1 cellular context compared by ENCODE assay signal in the genomic region with DNA sequence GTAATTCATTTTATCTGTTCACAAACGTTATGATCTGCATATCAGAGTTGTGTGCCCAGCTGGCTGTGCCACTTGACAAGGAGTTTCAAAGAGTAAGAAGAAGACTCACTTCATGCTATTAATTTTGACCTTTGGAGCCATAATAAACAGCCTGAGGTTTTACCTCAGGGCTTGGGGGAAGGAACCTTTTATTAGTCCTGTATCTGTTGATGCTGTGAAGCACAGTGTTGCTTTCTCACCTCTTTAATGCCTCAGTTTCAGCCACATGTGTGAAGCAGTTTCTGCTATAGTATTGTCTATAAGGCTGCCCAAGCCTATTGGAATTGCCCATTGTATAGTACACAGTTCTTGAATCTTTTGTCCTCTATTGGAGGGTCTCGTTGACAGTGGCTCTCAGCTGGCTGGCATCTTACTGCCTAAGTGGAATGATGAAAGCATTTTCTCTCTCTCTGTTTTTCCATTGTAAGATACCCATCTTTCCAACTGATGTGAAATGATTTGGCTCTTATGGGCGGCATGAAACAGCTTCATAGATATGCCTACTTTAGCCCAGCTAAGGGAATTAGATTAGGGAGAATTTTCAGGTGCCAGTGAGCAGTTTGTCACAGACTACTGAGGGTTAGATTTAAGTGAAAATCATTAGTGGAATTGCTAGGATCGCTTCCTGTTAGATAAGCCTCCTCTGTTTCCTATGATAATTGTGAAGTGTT.
TF ChIP-seq lines count a peak whose summit lies in the region.

No MANE protein-coding gene starts in this region.

TF ChIP-seq in GM12878, 131 proteins besides CTCF, POLR2A, EP300 and RAD21 (continued from another document):
- TF ChIP-seq ZNF622 (IDR thresholded peaks at IDR 0.05) (no peak), TCF12 (IDR thresholded peaks at IDR 0.05; ENCODE audit: low read depth, low read length) (0 out of 2 replicates have a peak, but pooled peaks have one; percentile 8), NR2C1 (IDR thresholded peaks at IDR 0.05) (no peak), NR2F1 (conservative IDR thresholded peaks at IDR 0.05) (peak; percentile 97), CBFB (IDR thresholded peaks at IDR 0.05; ENCODE audit: low read depth) (no peak), IKZF2 (IDR thresholded peaks at IDR 0.05) (peak; percentile 88 to 90), MTA2 (IDR thresholded peaks at IDR 0.05; ENCODE audit: low read depth) (peak; percentile 96), ZBED1 (IDR thresholded peaks at IDR 0.05; ENCODE audit: borderline replicate concordance) (no peak), NBN (IDR thresholded peaks at IDR 0.05) (peak; percentile 94), ZNF384 (IDR thresholded peaks at IDR 0.05; ENCODE audit: borderline replicate concordance, low read depth, low read length) (no peak; the same call in 1 of the 2 replicates), IRF4 (IDR thresholded peaks at IDR 0.05; ENCODE audit: low read depth, low read length) (0 out of 2 replicates have a peak, but pooled peaks have one; percentile 32), ATF7 (IDR thresholded peaks at IDR 0.05; ENCODE audit: low read depth) (peak; percentile 81), SPI1 (IDR thresholded peaks at IDR 0.05; ENCODE audit: borderline replicate concordance, insufficient read depth, low read depth, low read length) (no peak), MEF2B (IDR thresholded peaks at IDR 0.05; ENCODE audit: partially characterized antibody, poor library complexity, severe bottlenecking) (peak; percentile 80), TARDBP (IDR thresholded peaks at IDR 0.05; ENCODE audit: borderline replicate concordance) (no peak), ZSCAN29 (IDR thresholded peaks at IDR 0.05) (peak; percentile 77; the same call in 1 of the 2 replicates), CREM (IDR thresholded peaks at IDR 0.05; ENCODE audit: low read depth) (no peak), ZNF217 (IDR thresholded peaks at IDR 0.05) (peak; percentile 26; the same call in 1 of the 2 replicates), HDAC6 (IDR thresholded peaks at IDR 0.05; ENCODE audit: unreplicated experiment) (no peak), IKZF1 (conservative IDR thresholded peaks at IDR 0.05) (peak; percentile 80), ETV6 (conservative IDR thresholded peaks at IDR 0.05 in 1 of 2, IDR thresholded peaks at IDR 0.05 in 1 of 2; ENCODE audit: borderline replicate concordance in 1 of 2, low read depth in 1 of 2) (no peak), BACH1 (IDR thresholded peaks at IDR 0.05; ENCODE audit: borderline replicate concordance) (peak; percentile 82; the same call in 1 of the 2 replicates), MYB (IDR thresholded peaks at IDR 0.05; ENCODE audit: borderline replicate concordance, low read depth, low read length) (no peak), EGR1 (IDR thresholded peaks at IDR 0.05; ENCODE audit: borderline replicate concordance in 1 of 2, low read depth in 2 of 2, low read length in 2 of 2) (no peak), ZNF24 (IDR thresholded peaks at IDR 0.05) (peak; percentile 79), ESRRA (IDR thresholded peaks at IDR 0.05; ENCODE audit: low read length) (no peak)
- TF ChIP-seq, protein P1, sequence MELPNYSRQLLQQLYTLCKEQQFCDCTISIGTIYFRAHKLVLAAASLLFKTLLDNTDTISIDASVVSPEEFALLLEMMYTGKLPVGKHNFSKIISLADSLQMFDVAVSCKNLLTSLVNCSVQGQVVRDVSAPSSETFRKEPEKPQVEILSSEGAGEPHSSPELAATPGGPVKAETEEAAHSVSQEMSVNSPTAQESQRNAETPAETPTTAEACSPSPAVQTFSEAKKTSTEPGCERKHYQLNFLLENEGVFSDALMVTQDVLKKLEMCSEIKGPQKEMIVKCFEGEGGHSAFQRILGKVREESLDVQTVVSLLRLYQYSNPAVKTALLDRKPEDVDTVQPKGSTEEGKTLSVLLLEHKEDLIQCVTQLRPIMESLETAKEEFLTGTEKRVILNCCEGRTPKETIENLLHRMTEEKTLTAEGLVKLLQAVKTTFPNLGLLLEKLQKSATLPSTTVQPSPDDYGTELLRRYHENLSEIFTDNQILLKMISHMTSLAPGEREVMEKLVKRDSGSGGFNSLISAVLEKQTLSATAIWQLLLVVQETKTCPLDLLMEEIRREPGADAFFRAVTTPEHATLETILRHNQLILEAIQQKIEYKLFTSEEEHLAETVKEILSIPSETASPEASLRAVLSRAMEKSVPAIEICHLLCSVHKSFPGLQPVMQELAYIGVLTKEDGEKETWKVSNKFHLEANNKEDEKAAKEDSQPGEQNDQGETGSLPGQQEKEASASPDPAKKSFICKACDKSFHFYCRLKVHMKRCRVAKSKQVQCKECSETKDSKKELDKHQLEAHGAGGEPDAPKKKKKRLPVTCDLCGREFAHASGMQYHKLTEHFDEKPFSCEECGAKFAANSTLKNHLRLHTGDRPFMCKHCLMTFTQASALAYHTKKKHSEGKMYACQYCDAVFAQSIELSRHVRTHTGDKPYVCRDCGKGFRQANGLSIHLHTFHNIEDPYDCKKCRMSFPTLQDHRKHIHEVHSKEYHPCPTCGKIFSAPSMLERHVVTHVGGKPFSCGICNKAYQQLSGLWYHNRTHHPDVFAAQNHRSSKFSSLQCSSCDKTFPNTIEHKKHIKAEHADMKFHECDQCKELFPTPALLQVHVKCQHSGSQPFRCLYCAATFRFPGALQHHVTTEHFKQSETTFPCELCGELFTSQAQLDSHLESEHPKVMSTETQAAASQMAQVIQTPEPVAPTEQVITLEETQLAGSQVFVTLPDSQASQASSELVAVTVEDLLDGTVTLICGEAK (IDR thresholded peaks at IDR 0.05; ENCODE audit: borderline replicate concordance): peak; percentile 27; the same call in 1 of the 2 replicates
- TF ChIP-seq, protein P2, sequence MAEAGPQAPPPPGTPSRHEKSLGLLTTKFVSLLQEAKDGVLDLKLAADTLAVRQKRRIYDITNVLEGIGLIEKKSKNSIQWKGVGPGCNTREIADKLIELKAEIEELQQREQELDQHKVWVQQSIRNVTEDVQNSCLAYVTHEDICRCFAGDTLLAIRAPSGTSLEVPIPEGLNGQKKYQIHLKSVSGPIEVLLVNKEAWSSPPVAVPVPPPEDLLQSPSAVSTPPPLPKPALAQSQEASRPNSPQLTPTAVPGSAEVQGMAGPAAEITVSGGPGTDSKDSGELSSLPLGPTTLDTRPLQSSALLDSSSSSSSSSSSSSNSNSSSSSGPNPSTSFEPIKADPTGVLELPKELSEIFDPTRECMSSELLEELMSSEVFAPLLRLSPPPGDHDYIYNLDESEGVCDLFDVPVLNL (IDR thresholded peaks at IDR 0.05; ENCODE audit: low read depth, low read length): no peak
- TF ChIP-seq, protein P3, sequence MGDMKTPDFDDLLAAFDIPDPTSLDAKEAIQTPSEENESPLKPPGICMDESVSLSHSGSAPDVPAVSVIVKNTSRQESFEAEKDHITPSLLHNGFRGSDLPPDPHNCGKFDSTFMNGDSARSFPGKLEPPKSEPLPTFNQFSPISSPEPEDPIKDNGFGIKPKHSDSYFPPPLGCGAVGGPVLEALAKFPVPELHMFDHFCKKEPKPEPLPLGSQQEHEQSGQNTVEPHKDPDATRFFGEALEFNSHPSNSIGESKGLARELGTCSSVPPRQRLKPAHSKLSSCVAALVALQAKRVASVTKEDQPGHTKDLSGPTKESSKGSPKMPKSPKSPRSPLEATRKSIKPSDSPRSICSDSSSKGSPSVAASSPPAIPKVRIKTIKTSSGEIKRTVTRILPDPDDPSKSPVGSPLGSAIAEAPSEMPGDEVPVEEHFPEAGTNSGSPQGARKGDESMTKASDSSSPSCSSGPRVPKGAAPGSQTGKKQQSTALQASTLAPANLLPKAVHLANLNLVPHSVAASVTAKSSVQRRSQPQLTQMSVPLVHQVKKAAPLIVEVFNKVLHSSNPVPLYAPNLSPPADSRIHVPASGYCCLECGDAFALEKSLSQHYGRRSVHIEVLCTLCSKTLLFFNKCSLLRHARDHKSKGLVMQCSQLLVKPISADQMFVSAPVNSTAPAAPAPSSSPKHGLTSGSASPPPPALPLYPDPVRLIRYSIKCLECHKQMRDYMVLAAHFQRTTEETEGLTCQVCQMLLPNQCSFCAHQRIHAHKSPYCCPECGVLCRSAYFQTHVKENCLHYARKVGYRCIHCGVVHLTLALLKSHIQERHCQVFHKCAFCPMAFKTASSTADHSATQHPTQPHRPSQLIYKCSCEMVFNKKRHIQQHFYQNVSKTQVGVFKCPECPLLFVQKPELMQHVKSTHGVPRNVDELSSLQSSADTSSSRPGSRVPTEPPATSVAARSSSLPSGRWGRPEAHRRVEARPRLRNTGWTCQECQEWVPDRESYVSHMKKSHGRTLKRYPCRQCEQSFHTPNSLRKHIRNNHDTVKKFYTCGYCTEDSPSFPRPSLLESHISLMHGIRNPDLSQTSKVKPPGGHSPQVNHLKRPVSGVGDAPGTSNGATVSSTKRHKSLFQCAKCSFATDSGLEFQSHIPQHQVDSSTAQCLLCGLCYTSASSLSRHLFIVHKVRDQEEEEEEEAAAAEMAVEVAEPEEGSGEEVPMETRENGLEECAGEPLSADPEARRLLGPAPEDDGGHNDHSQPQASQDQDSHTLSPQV (IDR thresholded peaks at IDR 0.05): peak; percentile 77
- TF ChIP-seq, protein P4, sequence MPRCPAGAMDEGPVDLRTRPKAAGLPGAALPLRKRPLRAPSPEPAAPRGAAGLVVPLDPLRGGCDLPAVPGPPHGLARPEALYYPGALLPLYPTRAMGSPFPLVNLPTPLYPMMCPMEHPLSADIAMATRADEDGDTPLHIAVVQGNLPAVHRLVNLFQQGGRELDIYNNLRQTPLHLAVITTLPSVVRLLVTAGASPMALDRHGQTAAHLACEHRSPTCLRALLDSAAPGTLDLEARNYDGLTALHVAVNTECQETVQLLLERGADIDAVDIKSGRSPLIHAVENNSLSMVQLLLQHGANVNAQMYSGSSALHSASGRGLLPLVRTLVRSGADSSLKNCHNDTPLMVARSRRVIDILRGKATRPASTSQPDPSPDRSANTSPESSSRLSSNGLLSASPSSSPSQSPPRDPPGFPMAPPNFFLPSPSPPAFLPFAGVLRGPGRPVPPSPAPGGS (IDR thresholded peaks at IDR 0.05; ENCODE audit: borderline replicate concordance, insufficient read depth, low read depth, low read length, poor library complexity, severe bottlenecking): no peak
- TF ChIP-seq, protein P5, sequence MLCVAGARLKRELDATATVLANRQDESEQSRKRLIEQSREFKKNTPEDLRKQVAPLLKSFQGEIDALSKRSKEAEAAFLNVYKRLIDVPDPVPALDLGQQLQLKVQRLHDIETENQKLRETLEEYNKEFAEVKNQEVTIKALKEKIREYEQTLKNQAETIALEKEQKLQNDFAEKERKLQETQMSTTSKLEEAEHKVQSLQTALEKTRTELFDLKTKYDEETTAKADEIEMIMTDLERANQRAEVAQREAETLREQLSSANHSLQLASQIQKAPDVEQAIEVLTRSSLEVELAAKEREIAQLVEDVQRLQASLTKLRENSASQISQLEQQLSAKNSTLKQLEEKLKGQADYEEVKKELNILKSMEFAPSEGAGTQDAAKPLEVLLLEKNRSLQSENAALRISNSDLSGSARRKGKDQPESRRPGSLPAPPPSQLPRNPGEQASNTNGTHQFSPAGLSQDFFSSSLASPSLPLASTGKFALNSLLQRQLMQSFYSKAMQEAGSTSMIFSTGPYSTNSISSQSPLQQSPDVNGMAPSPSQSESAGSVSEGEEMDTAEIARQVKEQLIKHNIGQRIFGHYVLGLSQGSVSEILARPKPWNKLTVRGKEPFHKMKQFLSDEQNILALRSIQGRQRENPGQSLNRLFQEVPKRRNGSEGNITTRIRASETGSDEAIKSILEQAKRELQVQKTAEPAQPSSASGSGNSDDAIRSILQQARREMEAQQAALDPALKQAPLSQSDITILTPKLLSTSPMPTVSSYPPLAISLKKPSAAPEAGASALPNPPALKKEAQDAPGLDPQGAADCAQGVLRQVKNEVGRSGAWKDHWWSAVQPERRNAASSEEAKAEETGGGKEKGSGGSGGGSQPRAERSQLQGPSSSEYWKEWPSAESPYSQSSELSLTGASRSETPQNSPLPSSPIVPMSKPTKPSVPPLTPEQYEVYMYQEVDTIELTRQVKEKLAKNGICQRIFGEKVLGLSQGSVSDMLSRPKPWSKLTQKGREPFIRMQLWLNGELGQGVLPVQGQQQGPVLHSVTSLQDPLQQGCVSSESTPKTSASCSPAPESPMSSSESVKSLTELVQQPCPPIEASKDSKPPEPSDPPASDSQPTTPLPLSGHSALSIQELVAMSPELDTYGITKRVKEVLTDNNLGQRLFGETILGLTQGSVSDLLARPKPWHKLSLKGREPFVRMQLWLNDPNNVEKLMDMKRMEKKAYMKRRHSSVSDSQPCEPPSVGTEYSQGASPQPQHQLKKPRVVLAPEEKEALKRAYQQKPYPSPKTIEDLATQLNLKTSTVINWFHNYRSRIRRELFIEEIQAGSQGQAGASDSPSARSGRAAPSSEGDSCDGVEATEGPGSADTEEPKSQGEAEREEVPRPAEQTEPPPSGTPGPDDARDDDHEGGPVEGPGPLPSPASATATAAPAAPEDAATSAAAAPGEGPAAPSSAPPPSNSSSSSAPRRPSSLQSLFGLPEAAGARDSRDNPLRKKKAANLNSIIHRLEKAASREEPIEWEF (IDR thresholded peaks at IDR 0.05; ENCODE audit: insufficient replicate concordance, low read depth, low read length): no peak
- TF ChIP-seq, protein P6, sequence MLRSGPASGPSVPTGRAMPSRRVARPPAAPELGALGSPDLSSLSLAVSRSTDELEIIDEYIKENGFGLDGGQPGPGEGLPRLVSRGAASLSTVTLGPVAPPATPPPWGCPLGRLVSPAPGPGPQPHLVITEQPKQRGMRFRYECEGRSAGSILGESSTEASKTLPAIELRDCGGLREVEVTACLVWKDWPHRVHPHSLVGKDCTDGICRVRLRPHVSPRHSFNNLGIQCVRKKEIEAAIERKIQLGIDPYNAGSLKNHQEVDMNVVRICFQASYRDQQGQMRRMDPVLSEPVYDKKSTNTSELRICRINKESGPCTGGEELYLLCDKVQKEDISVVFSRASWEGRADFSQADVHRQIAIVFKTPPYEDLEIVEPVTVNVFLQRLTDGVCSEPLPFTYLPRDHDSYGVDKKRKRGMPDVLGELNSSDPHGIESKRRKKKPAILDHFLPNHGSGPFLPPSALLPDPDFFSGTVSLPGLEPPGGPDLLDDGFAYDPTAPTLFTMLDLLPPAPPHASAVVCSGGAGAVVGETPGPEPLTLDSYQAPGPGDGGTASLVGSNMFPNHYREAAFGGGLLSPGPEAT (IDR thresholded peaks at IDR 0.05; ENCODE audit: low read depth): peak; percentile 84
- TF ChIP-seq, protein P7, sequence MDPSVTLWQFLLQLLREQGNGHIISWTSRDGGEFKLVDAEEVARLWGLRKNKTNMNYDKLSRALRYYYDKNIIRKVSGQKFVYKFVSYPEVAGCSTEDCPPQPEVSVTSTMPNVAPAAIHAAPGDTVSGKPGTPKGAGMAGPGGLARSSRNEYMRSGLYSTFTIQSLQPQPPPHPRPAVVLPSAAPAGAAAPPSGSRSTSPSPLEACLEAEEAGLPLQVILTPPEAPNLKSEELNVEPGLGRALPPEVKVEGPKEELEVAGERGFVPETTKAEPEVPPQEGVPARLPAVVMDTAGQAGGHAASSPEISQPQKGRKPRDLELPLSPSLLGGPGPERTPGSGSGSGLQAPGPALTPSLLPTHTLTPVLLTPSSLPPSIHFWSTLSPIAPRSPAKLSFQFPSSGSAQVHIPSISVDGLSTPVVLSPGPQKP (IDR thresholded peaks at IDR 0.05; ENCODE audit: low read depth, low read length): no peak
